Comparison of ENCODE assay signal across 8 cellular contexts in the genomic region with DNA sequence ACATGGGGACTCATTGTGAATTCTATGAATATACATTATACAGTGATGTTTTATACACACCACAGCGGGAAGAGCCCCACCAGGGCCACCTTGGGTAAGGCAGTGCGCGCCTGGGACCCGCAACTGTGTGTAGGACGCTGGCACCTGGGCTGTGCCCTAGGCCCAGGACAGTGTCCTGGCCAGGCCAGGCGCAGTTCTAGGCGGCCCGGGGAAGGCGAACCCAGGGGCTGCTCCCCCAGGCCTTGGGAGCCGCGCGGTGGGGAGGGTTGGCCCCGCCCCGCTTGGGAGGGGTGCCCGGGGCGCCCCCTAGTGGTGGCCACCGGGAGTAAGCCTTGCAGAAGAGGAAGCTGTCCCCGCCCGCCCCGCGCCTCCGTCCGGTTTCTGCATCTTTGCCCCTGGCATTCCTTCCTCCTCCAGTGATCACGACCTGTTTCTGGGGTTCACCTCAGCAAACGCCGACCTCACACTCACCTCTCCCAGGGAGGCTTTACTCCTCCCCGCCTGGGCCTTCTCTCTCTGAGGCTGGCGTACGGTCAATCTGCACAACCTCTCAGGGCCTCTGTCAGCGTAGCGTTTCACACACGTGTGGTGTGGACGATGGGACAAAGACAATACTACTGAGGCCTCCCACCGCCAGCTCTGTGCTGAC. TPM values are rescaled to one million over a fixed set of nuclear protein-coding genes. Genes with fewer than 3 reads are reported as not detected.
DNase-seq lines count a peak whose midpoint lies in the region; ATAC-seq and TF ChIP-seq lines count a peak whose summit lies in the region.

No MANE protein-coding gene starts in this region.

- no peaks in the 10 kb centered on the region for H3K9me3 ChIP-seq in DOHH2 (ENCODE audit: control insufficient read depth, insufficient read depth, low read length)

- H3K9me3 Mint-ChIP-seq in GM23338: no peaks in the 10 kb centered on the region

- H3K9me2 ChIP-seq in DOHH2 (replicated peaks; ENCODE audit: control insufficient read depth, low read length): no peaks in the 10 kb centered on the region
- H3K9me2 ChIP-seq in GM23338 (ENCODE audit: insufficient read depth): no peaks in the 10 kb centered on the region

- no peaks in the 10 kb centered on the region for H3K79me2 ChIP-seq in DOHH2 (ENCODE audit: control insufficient read depth, low read length)
- no peaks in the 10 kb centered on the region for H3K79me2 ChIP-seq in GM23338 (replicated peaks; ENCODE audit: insufficient read depth)

- H3F3A ChIP-seq in DOHH2 (ENCODE audit: control insufficient read depth, insufficient read depth): peaks cover 7% of the 10 kb centered on the region
- H3F3A ChIP-seq in GM23338 (replicated peaks; ENCODE audit: low read depth): 0 out of 2 replicates have a peak, but pooled peaks cover 2% of the 10 kb centered on the region

- intact Hi-C loops in left colon (cut with DNase I, micrococcal nuclease): loop anchor here in 1 of 2 donors (2.0 kb wide), 1 partner anchor 39 kb away; no protein-coding TSS in a partner anchor

- peaks cover 5% of the 10 kb centered on the region for H3K27me3 Mint-ChIP-seq in GM23338 (ENCODE audit: insufficient read depth, low read depth, poor library complexity)

- no peaks in the 10 kb centered on the region; the same call in 2 of the 3 replicates for H3K36me3 Mint-ChIP-seq in GM23338 (ENCODE audit: low read depth)

- H3K36me3 ChIP-seq in DOHH2 (ENCODE audit: control insufficient read depth, low read length) (no peaks in the 10 kb centered on the region), GM23338 (ENCODE audit: insufficient read depth) (no peaks in the 10 kb centered on the region)

- peak overlapping the region; percentile 80; the same call in 1 of the 2 replicates for H3K27ac Mint-ChIP-seq in GM23338

- peak overlapping the region; percentile 65 for H3K4me3 Mint-ChIP-seq in GM23338

- H4K20me1 ChIP-seq in DOHH2 (ENCODE audit: control insufficient read depth, insufficient read depth, low read depth, low read length) (no peaks in the 10 kb centered on the region), GM23338 (replicated peaks; ENCODE audit: insufficient read depth) (no peaks in the 10 kb centered on the region)

- H3K4me2 ChIP-seq in DOHH2 (ENCODE audit: low read length): peak overlapping the region; percentile 83
- peak overlapping the region; percentile 91 for H3K4me2 ChIP-seq in GM23338

- DNase-seq in GM23338 (ENCODE audit: low spot score): peak; percentile 91
- DNase-seq in NCI-H146 (lab: John Stamatoyannopoulos, UW): peak; percentile 73
- DNase-seq in cardiac fibroblast (ENCODE audit: low read depth in 2 of 2): peak; percentile 65 to 66
- peak; percentile 84 to 91 for DNase-seq in left colon
- peak; percentile 84 for DNase-seq in stimulated activated CD4-positive, alpha-beta T cell treated with anti-CD3 and anti-CD28 coated beads, Interleukin-1b, Interleukin-23, amount 100 ng/mL, for 48 hours
- DNase-seq in H4 (ENCODE audit: low spot score): no peak

- H3K27me3 ChIP-seq in DOHH2 (ENCODE audit: control insufficient read depth, low read length): no peaks in the 10 kb centered on the region
- no peaks in the 10 kb centered on the region for H3K27me3 ChIP-seq in GM23338 (ENCODE audit: insufficient read depth)

- peak; percentile 88 for TF ChIP-seq CTCF in DOHH2 (IDR thresholded peaks at IDR 0.05; ENCODE audit: low read depth, low read length, poor library complexity, severe bottlenecking)
- peak; percentile 83 to 84 for TF ChIP-seq CTCF in GM23338 (conservative IDR thresholded peaks at IDR 0.05; ENCODE audit: low read depth in 2 of 2)
- peak; percentile 92 for TF ChIP-seq CTCF in WI38 (IDR thresholded peaks at IDR 0.05; ENCODE audit: low read depth, low read length)
- peak; percentile 82 for TF ChIP-seq CTCF in cardiac fibroblast (IDR thresholded peaks at IDR 0.05; ENCODE audit: low read depth, low read length)

- peaks cover 50% of the 10 kb centered on the region for H3K4me1 ChIP-seq in DOHH2 (ENCODE audit: control insufficient read depth, low read length)
- H3K4me1 ChIP-seq in GM23338 (ENCODE audit: insufficient read depth): peaks cover 16% of the 10 kb centered on the region; the same call in 1 of the 2 replicates

- peak overlapping the region; percentile 99 for H2AFZ ChIP-seq in GM23338

- peak overlapping the region; percentile 65 for H3K4me3 ChIP-seq in DOHH2 (ENCODE audit: low read length)
- peak overlapping the region; percentile 46 for H3K4me3 ChIP-seq in GM23338
- no peak overlapping the region for H3K4me3 ChIP-seq in WI38 (ENCODE audit: low read depth, low read length)
- H3K4me3 ChIP-seq in cardiac fibroblast (replicated peaks in 1 of 2; ENCODE audit: low read depth in 2 of 2, low read length in 2 of 2): no peak overlapping the region

- ATAC-seq in GM23338: peak; percentile 89
- ATAC-seq in left colon: peak; percentile 43

- H3K27ac ChIP-seq in DOHH2 (ENCODE audit: low read depth, low read length) (peak overlapping the region; percentile 40), GM23338 (ENCODE audit: low read depth) (peak overlapping the region; percentile 20; the same call in 1 of the 2 replicates)

- peaks cover 15% of the 10 kb centered on the region for H3K4me1 Mint-ChIP-seq in GM23338

TF ChIP-seq in GM23338, 12 proteins besides CTCF, POLR2A, EP300 and RAD21:
- TF ChIP-seq, protein P1, sequence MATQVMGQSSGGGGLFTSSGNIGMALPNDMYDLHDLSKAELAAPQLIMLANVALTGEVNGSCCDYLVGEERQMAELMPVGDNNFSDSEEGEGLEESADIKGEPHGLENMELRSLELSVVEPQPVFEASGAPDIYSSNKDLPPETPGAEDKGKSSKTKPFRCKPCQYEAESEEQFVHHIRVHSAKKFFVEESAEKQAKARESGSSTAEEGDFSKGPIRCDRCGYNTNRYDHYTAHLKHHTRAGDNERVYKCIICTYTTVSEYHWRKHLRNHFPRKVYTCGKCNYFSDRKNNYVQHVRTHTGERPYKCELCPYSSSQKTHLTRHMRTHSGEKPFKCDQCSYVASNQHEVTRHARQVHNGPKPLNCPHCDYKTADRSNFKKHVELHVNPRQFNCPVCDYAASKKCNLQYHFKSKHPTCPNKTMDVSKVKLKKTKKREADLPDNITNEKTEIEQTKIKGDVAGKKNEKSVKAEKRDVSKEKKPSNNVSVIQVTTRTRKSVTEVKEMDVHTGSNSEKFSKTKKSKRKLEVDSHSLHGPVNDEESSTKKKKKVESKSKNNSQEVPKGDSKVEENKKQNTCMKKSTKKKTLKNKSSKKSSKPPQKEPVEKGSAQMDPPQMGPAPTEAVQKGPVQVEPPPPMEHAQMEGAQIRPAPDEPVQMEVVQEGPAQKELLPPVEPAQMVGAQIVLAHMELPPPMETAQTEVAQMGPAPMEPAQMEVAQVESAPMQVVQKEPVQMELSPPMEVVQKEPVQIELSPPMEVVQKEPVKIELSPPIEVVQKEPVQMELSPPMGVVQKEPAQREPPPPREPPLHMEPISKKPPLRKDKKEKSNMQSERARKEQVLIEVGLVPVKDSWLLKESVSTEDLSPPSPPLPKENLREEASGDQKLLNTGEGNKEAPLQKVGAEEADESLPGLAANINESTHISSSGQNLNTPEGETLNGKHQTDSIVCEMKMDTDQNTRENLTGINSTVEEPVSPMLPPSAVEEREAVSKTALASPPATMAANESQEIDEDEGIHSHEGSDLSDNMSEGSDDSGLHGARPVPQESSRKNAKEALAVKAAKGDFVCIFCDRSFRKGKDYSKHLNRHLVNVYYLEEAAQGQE (IDR thresholded peaks at IDR 0.05; ENCODE audit: unreplicated experiment): no peak
- TF ChIP-seq STAT1 (IDR thresholded peaks at IDR 0.05; ENCODE audit: unreplicated experiment) (no peak), POLR2AphosphoS5 (IDR thresholded peaks at IDR 0.05; ENCODE audit: low read depth) (0 out of 2 replicates have a peak, but pooled peaks have one; percentile 29)

RNA-seq across cellular contexts. Expression of a gene that starts 9.5 kb away (rescaled TPM):
- total RNA-seq in GM23338 (2014; rRNA removed; shearing (Covaris generic)): 43.8 and 69.7 TPM in 2 replicates
- 16.7 and 16.9 TPM in 2 replicates for polyA plus RNA-seq in GM23338 (2016; fragmentation: Nextera tagmentation; extraction: Ambion mirVana)
- total RNA-seq in left colon: 10 to 100 TPM; 76.1 to 91.5 TPM
- total RNA-seq in H4 (2014; rRNA removed; shearing (Covaris generic)): 13.5 and 14.2 TPM in 2 replicates

RNA-seq across cellular contexts. Expression of a gene that starts 29.1 kb away (rescaled TPM):
- 26.2 and 31.7 TPM in 2 replicates for total RNA-seq in GM23338 (2014; rRNA removed; shearing (Covaris generic))
- polyA plus RNA-seq in GM23338 (2016; fragmentation: Nextera tagmentation; extraction: Ambion mirVana): 8.7 and 9.2 TPM in 2 replicates
- 10 to 100 TPM; 25.3 to 43.4 TPM for total RNA-seq in left colon
- total RNA-seq in H4 (2014; rRNA removed; shearing (Covaris generic)): 6.0 and 9.5 TPM in 2 replicates

RNA-seq across cellular contexts. Expression of a gene that starts 36.6 kb away (rescaled TPM):
- 3.3 and 5.8 TPM in 2 replicates for total RNA-seq in GM23338 (2014; rRNA removed; shearing (Covaris generic))
- 2.6 and 2.8 TPM in 2 replicates for polyA plus RNA-seq in GM23338 (2016; fragmentation: Nextera tagmentation; extraction: Ambion mirVana)
- total RNA-seq in left colon: 10 to 100 TPM; 25.1 to 39.6 TPM
- total RNA-seq in H4 (2014; rRNA removed; shearing (Covaris generic)): 6.4 and 9.1 TPM in 2 replicates

RNA-seq across cellular contexts. Expression of a gene that starts 43.4 kb away (rescaled TPM):
- 10.1 and 11.6 TPM in 2 replicates for total RNA-seq in GM23338 (2014; rRNA removed; shearing (Covaris generic))
- polyA plus RNA-seq in GM23338 (2016; fragmentation: Nextera tagmentation; extraction: Ambion mirVana): 1.8 and 2.3 TPM in 2 replicates
- total RNA-seq in left colon: 10 to 100 TPM; 44.5 to 45.5 TPM
- total RNA-seq in H4 (2014; rRNA removed; shearing (Covaris generic)): 0.02 TPM in 1 of 2 replicates, not detected in the other

RNA-seq across cellular contexts. Expression of a gene that starts 47.8 kb away (rescaled TPM):
- total RNA-seq in GM23338 (2014; rRNA removed; shearing (Covaris generic)): 0.83 TPM in 1 of 2 replicates, not detected in the other
- polyA plus RNA-seq in GM23338 (2016; fragmentation: Nextera tagmentation; extraction: Ambion mirVana): 1.8 and 3.6 TPM in 2 replicates
- not detected for total RNA-seq in left colon
- not detected in 2 replicates for total RNA-seq in H4 (2014; rRNA removed; shearing (Covaris generic))

Comparison
In these comparisons a context has a peak if more than half of its experiments do, and no peak if none do; other contexts are left out.
1. H3K4me3 ChIP-seq: peak in DOHH2 (single experiment) and GM23338 (single experiment); none in WI38 (single experiment) and cardiac fibroblast (0 of 2).
2. Peak in every context shown above with its lines, with median percentiles within 50 percentile points of each other: CTCF ChIP-seq.